3 cellular contexts compared by ENCODE assay signal in genomic region chr15:56783156-56783856, GRCh38.
TF ChIP-seq lines count a peak whose summit lies in the region.

No MANE protein-coding gene starts in this region.

TF ChIP-seq in A549, 52 proteins besides CTCF, POLR2A, EP300 and RAD21:
- TF ChIP-seq MAFK (IDR thresholded peaks at IDR 0.05; ENCODE audit: partially characterized antibody) (peak; percentile 16), SREBF2 (IDR thresholded peaks at IDR 0.05) (no peak), NR3C1 (IDR thresholded peaks at IDR 0.05) (no peak)
TF ChIP-seq in A549: peak in this region for 1.

TF ChIP-seq in IMR-90, 13 proteins besides CTCF, POLR2A, EP300 and RAD21:
- no peak for TF ChIP-seq MAFK (IDR thresholded peaks at IDR 0.05; ENCODE audit: low read depth, low read length)
- no peak for TF ChIP-seq RCOR1 (IDR thresholded peaks at IDR 0.05; ENCODE audit: insufficient replicate concordance, low read length)
- no peak for TF ChIP-seq MAZ (IDR thresholded peaks at IDR 0.05; ENCODE audit: borderline replicate concordance, low read depth, low read length)
- TF ChIP-seq ELK1 (IDR thresholded peaks at IDR 0.05; ENCODE audit: borderline replicate concordance, low read depth, low read length) = no peak
- no peak for TF ChIP-seq SMC3 (IDR thresholded peaks at IDR 0.05; ENCODE audit: low read depth, low read length)
TF ChIP-seq in IMR-90: peak in this region for 0.

TF ChIP-seq in H1, 55 proteins besides CTCF, POLR2A, EP300 and RAD21:
- TF ChIP-seq YY1 (IDR thresholded peaks at IDR 0.05; ENCODE audit: low read depth, low read length) (0 out of 2 replicates have a peak, but pooled peaks have one; percentile 20), SIX5 (IDR thresholded peaks at IDR 0.05; ENCODE audit: low read depth, low read length) (no peak), SP1 (IDR thresholded peaks at IDR 0.05; ENCODE audit: low read depth, low read length) (no peak), TBP (IDR thresholded peaks at IDR 0.05; ENCODE audit: low read depth, low read length) (no peak), USF2 (IDR thresholded peaks at IDR 0.05; ENCODE audit: low read length) (no peak), MAX (IDR thresholded peaks at IDR 0.05) (no peak), TCF12 (IDR thresholded peaks at IDR 0.05; ENCODE audit: low read depth, low read length) (no peak)
